In genomic region chr7:137018468-137018867, GRCh38 we compare ENCODE assay signal across 24 cellular contexts.
"Had no signal": no experiment of that assay in that cellular context is flagged by ENCODE, and none has a peak within 500 bp of the region (broad histone marks: within the 10 kb centered on the region; RNA-seq: fewer than 3 reads in every experiment).

No MANE protein-coding gene starts in this region.

- H3K36me3 ChIP-seq: adrenal gland, Peyer's patch, SJCRH30 had no signal

- H3K4me1 ChIP-seq: adrenal gland, Peyer's patch, SJCRH30 had no signal

- H3K27me3 ChIP-seq: adrenal gland, Peyer's patch, SJCRH30 had no signal

- H3K4me3 Mint-ChIP-seq: activated CD8-positive, alpha-beta T cell treated with anti-CD3 and anti-CD28 coated beads, Interleukin-2, amount 10 ng/mL, durations not matched to agents 7 days and 5 days; activated naive CD8-positive, alpha-beta T cell treated with anti-CD3 and anti-CD28 coated beads, Interleukin-2, amount 10 ng/mL, durations not matched to agents 7 days and 5 days; T-helper 1 cell treated with Interleukin-12 subunit alpha and Interleukin-12 subunit beta and Interleukin-4 antibody, amounts not matched to agents 30 μg/mL and 1 μg/mL, for 36 hours had no signal

- H3K9ac ChIP-seq: KMS-11 had no signal

- H3K4me1 Mint-ChIP-seq: activated naive CD8-positive, alpha-beta T cell treated with anti-CD3 and anti-CD28 coated beads, Interleukin-2, amount 10 ng/mL, durations not matched to agents 7 days and 5 days had no signal

- ATAC-seq: activated CD4-positive, CD25-positive, alpha-beta regulatory T cell treated with anti-CD3 and anti-CD28 coated beads, Interleukin-2, amount 50 U/mL, for 24 hours; activated CD8-positive, alpha-beta T cell treated with anti-CD3 and anti-CD28 coated beads, Interleukin-2, amount 10 ng/mL, durations not matched to agents 7 days and 5 days; SK-N-SH treated with all-trans-retinoic acid at 6 μM for 48 hours had no signal

- H3K9me3 Mint-ChIP-seq: activated naive CD8-positive, alpha-beta T cell treated with anti-CD3 and anti-CD28 coated beads, Interleukin-2, amount 10 ng/mL, durations not matched to agents 7 days and 5 days had no signal

- H3K27me3 Mint-ChIP-seq: activated naive CD8-positive, alpha-beta T cell treated with anti-CD3 and anti-CD28 coated beads, Interleukin-2, amount 10 ng/mL, durations not matched to agents 7 days and 5 days had no signal

- H3K4me3 ChIP-seq: adrenal gland, Peyer's patch, SJCRH30 had no signal

- DNase-seq: activated CD4-positive, alpha-beta T cell treated with anti-CD3 and anti-CD28 coated beads for 4 hours; activated CD8-positive, alpha-beta memory T cell treated with anti-CD3 and anti-CD28 coated beads, Interleukin-2, amount 50 U/mL, for 48 hours; activated CD8-positive, alpha-beta T cell treated with anti-CD3 and anti-CD28 coated beads, Interleukin-2, amount 10 ng/mL, durations not matched to agents 7 days and 5 days; activated naive CD4-positive, alpha-beta T cell treated with anti-CD3 and anti-CD28 coated beads, Interleukin-2, amount 50 U/mL, for 16 hours; activated naive CD8-positive, alpha-beta T cell treated with anti-CD3 and anti-CD28 coated beads, Interleukin-2, amount 10 ng/mL, durations not matched to agents 7 days and 5 days; activated T-cell treated with anti-CD3 and anti-CD28 coated beads, Interleukin-2, amount 50 U/mL, for 1 hour; adrenal gland; anterior cingulate cortex; caudate nucleus; NCI-H1092 treated with DMSO at 0.1 percent for 48 hours; NCI-H1417 treated with DMSO at 0.1 percent for 48 hours; NCI-H1694; NCI-H2029; NCI-H2107; NCI-H446; NCI-H524; Peyer's patch; Right ventricle myocardium superior; SJCRH30 had no signal

- H3K9me3 ChIP-seq: adrenal gland, Peyer's patch, SJCRH30 had no signal

- H3K27ac Mint-ChIP-seq: activated CD8-positive, alpha-beta T cell treated with anti-CD3 and anti-CD28 coated beads, Interleukin-2, amount 10 ng/mL, durations not matched to agents 7 days and 5 days; activated naive CD8-positive, alpha-beta T cell treated with anti-CD3 and anti-CD28 coated beads, Interleukin-2, amount 10 ng/mL, durations not matched to agents 7 days and 5 days; T-helper 1 cell treated with Interleukin-12 subunit alpha and Interleukin-12 subunit beta and Interleukin-4 antibody, amounts not matched to agents 30 μg/mL and 1 μg/mL, for 36 hours had no signal

- H3K36me3 Mint-ChIP-seq: activated naive CD8-positive, alpha-beta T cell treated with anti-CD3 and anti-CD28 coated beads, Interleukin-2, amount 10 ng/mL, durations not matched to agents 7 days and 5 days had no signal

- H3K27ac ChIP-seq: adrenal gland, KMS-11, Peyer's patch, RWPE1, SJCRH30 had no signal
